In the genomic region with DNA sequence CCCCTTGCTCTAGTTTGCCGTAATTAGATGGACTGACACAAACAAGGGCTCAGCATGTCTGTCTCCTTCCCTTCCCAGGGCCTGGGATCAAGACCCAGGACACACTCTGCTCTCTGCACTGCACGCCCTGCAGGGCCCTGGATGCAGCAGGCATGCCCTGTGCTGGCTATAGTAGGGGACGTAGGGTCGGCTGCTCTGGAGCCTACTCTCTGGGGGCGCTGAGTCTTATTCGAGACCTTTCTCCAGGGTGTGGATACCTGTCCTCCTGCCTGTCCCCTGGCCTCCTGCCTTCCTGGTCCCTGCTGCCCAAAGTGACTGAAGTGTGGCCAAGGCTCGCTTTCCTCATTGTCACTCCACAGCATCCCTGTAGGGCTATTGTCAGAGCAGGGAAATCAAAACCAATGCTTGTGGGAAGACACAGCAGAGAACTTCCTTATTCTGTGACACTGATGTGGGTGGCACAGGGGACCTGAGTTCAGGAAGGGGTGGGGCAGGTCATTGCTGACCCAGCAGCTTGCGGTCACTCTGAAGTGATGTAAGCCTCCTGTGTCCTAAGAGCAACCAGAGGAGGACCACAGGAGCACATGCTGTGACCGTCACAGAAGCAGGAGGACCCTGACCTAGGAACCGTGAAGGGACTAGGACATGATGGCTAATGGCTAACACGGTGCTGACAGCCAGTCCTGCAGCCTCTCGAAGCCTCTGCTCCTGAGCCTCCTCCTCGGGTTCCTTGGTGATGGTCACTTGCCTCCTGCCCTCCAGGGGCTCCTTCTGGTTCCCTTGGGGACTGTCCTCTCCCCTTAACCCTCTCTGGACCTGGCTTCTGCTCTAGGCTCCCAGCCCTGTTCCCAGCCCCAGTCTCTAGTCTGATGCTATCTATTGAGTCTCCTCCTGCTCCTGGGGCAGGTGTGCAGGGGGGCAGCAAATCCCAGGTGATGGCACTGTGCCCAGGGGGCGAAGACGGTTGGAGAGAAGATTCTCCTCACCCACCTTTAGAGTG, we compare ENCODE assay signal across 1 cellular context.
TF ChIP-seq lines count a peak whose summit lies in the region.

No MANE protein-coding gene starts in this region.

TF ChIP-seq in SK-N-SH, 30 proteins besides CTCF, POLR2A, EP300 and RAD21 (continued from another document):
- TF ChIP-seq, protein P1, sequence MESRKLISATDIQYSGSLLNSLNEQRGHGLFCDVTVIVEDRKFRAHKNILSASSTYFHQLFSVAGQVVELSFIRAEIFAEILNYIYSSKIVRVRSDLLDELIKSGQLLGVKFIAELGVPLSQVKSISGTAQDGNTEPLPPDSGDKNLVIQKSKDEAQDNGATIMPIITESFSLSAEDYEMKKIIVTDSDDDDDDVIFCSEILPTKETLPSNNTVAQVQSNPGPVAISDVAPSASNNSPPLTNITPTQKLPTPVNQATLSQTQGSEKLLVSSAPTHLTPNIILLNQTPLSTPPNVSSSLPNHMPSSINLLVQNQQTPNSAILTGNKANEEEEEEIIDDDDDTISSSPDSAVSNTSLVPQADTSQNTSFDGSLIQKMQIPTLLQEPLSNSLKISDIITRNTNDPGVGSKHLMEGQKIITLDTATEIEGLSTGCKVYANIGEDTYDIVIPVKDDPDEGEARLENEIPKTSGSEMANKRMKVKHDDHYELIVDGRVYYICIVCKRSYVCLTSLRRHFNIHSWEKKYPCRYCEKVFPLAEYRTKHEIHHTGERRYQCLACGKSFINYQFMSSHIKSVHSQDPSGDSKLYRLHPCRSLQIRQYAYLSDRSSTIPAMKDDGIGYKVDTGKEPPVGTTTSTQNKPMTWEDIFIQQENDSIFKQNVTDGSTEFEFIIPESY (IDR thresholded peaks at IDR 0.05; ENCODE audit: borderline replicate concordance, low read depth): no peak
- TF ChIP-seq NRF1 (IDR thresholded peaks at IDR 0.05; ENCODE audit: low read depth, low read length) (no peak), SIN3A (IDR thresholded peaks at IDR 0.05; ENCODE audit: borderline replicate concordance, low read depth, low read length) (no peak), RFX5 (IDR thresholded peaks at IDR 0.05; ENCODE audit: low read length) (no peak), MXI1 (IDR thresholded peaks at IDR 0.05; ENCODE audit: low read depth, low read length) (no peak), FOXJ3 (CRISPR knock-in tag; IDR thresholded peaks at IDR 0.05) (no peak), TEAD4 (IDR thresholded peaks at IDR 0.05; ENCODE audit: borderline replicate concordance, insufficient read depth) (no peak)
- TF ChIP-seq, protein P2, sequence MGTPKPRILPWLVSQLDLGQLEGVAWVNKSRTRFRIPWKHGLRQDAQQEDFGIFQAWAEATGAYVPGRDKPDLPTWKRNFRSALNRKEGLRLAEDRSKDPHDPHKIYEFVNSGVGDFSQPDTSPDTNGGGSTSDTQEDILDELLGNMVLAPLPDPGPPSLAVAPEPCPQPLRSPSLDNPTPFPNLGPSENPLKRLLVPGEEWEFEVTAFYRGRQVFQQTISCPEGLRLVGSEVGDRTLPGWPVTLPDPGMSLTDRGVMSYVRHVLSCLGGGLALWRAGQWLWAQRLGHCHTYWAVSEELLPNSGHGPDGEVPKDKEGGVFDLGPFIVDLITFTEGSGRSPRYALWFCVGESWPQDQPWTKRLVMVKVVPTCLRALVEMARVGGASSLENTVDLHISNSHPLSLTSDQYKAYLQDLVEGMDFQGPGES (IDR thresholded peaks at IDR 0.05; ENCODE audit: low read depth, low read length): no peak
